ENCODE assay signal across 29 cellular contexts in the genomic region with DNA sequence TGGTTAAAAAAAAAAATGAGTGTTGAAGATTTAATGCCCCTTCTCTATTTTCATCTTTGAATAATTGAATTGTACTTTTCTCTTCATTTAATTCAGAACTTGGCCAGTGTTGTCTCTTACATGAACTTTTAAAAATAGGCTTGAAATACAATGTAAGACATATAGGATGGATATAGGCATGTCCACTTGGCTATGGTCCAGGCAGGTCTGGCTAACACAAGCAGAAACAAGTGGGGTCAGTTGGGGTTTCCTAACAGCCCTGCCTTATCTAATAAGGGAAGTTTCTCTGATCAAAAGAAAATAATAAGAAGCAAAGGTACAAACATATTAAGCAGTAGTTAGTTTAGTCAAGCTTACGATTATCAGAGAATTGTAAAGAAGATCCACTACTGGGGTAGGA. TPM values are rescaled to one million over a fixed set of nuclear protein-coding genes. Genes with fewer than 3 reads are reported as not detected.
"Had no signal": no experiment of that assay in that cellular context is flagged by ENCODE, and none has a peak within 500 bp of the region (broad histone marks: within the 10 kb centered on the region; RNA-seq: fewer than 3 reads in every experiment).

No MANE protein-coding gene starts in this region.

- ATAC-seq: activated naive CD4-positive, alpha-beta T cell treated with anti-CD3 and anti-CD28 coated beads, Interleukin-2, amount 50 U/mL, for 72 hours; body of pancreas; Panc1 had no signal

- H3K4me3 Mint-ChIP-seq: activated CD4-positive, alpha-beta memory T cell treated with anti-CD3 and anti-CD28 coated beads, Interleukin-2, amount 10 ng/mL, durations not matched to agents 7 days and 5 days; activated naive CD4-positive, alpha-beta T cell treated with anti-CD3 and anti-CD28 coated beads for 36 hours; activated T-cell treated with anti-CD3 and anti-CD28 coated beads, Interleukin-2, amount 50 U/mL, for 24 hours had no signal

- DNase-seq: activated CD4-positive, alpha-beta memory T cell treated with anti-CD3 and anti-CD28 coated beads, Interleukin-2, amount 10 ng/mL, durations not matched to agents 7 days and 5 days; activated CD4-positive, alpha-beta T cell treated with anti-CD3 and anti-CD28 coated beads for 1 hour; activated CD4-positive, alpha-beta T cell treated with anti-CD3 and anti-CD28 coated beads for 48 hours; activated CD4-positive, CD25-positive, alpha-beta regulatory T cell; activated gamma-delta T cell treated with Interleukin-2 at 50 U/mL for 16 hours; activated naive CD4-positive, alpha-beta T cell treated with anti-CD3 and anti-CD28 coated beads for 36 hours; activated T-cell treated with anti-CD3 and anti-CD28 coated beads, Interleukin-2, amount 50 U/mL, for 24 hours; adrenal gland; body of pancreas; caudate nucleus; Kasumi-1; KG1; MG63; NCI-H1048; NCI-H1105 treated with DMSO at 0.1 percent for 48 hours; NCI-H1436; NCI-H1694; NCI-H1930; NCI-H2081 treated with DMSO at 0.1 percent for 48 hours; NCI-H226; NCI-H446 treated with DMSO at 0.1 percent for 48 hours; NCI-H524; SHP77; SJCRH30; T1000; WERI-Rb-1 had no signal

- H3K9me3 ChIP-seq: adrenal gland, body of pancreas, MG63, SJCRH30 had no signal

- H3K27ac ChIP-seq: adrenal gland, body of pancreas, SJCRH30, SK-N-MC, WERI-Rb-1 had no signal

- H3K36me3 ChIP-seq: adrenal gland had no signal

- H3K4me3 ChIP-seq: adrenal gland, body of pancreas, MG63, SJCRH30, SK-N-MC had no signal

- H3K27me3 ChIP-seq: adrenal gland, body of pancreas, MG63, SJCRH30 had no signal

- H3K27ac Mint-ChIP-seq: activated CD4-positive, alpha-beta memory T cell treated with anti-CD3 and anti-CD28 coated beads, Interleukin-2, amount 10 ng/mL, durations not matched to agents 7 days and 5 days; activated naive CD4-positive, alpha-beta T cell treated with anti-CD3 and anti-CD28 coated beads for 36 hours; activated naive CD4-positive, alpha-beta T cell treated with anti-CD3 and anti-CD28 coated beads, Interleukin-2, amount 50 U/mL, for 72 hours; activated T-cell treated with anti-CD3 and anti-CD28 coated beads, Interleukin-2, amount 50 U/mL, for 24 hours had no signal

- H3K27me3 Mint-ChIP-seq: activated CD4-positive, alpha-beta memory T cell treated with anti-CD3 and anti-CD28 coated beads, Interleukin-2, amount 10 ng/mL, durations not matched to agents 7 days and 5 days; activated T-cell treated with anti-CD3 and anti-CD28 coated beads, Interleukin-2, amount 50 U/mL, for 24 hours had no signal

RNA-seq across cellular contexts. Expression of a gene that starts 19.1 kb away (rescaled TPM):
- total RNA-seq: activated naive CD4-positive, alpha-beta T cell treated with anti-CD3 and anti-CD28 coated beads for 36 hours; SJCRH30 had no signal

RNA-seq across cellular contexts. Expression of a gene that starts 58.9 kb away (rescaled TPM):
- total RNA-seq: body of pancreas had no signal
